ENCODE assay signal across 17 cellular contexts in genomic region chr22:26667140-26667539, GRCh38. TPM values are rescaled to one million over a fixed set of nuclear protein-coding genes. Genes with fewer than 3 reads are reported as not detected.
DNase-seq lines count a peak whose midpoint lies in the region; ATAC-seq lines count a peak whose summit lies in the region.
"Had no signal": no experiment of that assay in that cellular context is flagged by ENCODE, and none has a peak within 500 bp of the region (broad histone marks: within the 10 kb centered on the region; RNA-seq: fewer than 3 reads in every experiment).

No MANE protein-coding gene starts in this region.

- no peak overlapping the region; the same call in 1 of the 2 replicates for H3K9ac ChIP-seq in BLaER1

- no peak for DNase-seq in activated CD4-positive, alpha-beta T cell treated with anti-CD3 and anti-CD28 coated beads, Interleukin-2, amount 10 ng/mL, durations not matched to agents 24 days and 14 days
- no peak for DNase-seq in activated CD4-positive, alpha-beta T cell treated with anti-CD3 and anti-CD28 coated beads for 4 hours
- DNase-seq in activated T-helper 1 cell treated with anti-CD3 and anti-CD28 coated beads, Interleukin-12 subunit alpha, Interleukin-12 subunit beta, Interleukin-2, Interleukin-4 antibody, amounts not matched to agents 30 ng/mL and 10 ng/mL and 1 ng/mL, durations not matched to agents 14 hours and 24 hours and 36 hours (ENCODE audit: low spot score), result no peak
- no peak for DNase-seq in immature natural killer cell
- DNase-seq: 8988T, GOT3, HFFc6, NCI-H1436 treated with DMSO at 0.1 percent for 48 hours, NCI-H82, SIG-M5 had no signal

- peaks cover 44% of the 10 kb centered on the region for H3K36me3 Mint-ChIP-seq in activated CD4-positive, alpha-beta T cell treated with anti-CD3 and anti-CD28 coated beads, Interleukin-2, amount 10 ng/mL, durations not matched to agents 24 days and 14 days (ENCODE audit: low read depth)
- peaks cover 40% of the 10 kb centered on the region for H3K36me3 Mint-ChIP-seq in activated T-helper 1 cell treated with anti-CD3 and anti-CD28 coated beads, Interleukin-12 subunit alpha, Interleukin-12 subunit beta, Interleukin-2, Interleukin-4 antibody, amounts not matched to agents 30 ng/mL and 10 ng/mL and 1 ng/mL, durations not matched to agents 14 hours and 24 hours and 36 hours (ENCODE audit: low read depth)
- no peaks in the 10 kb centered on the region for H3K36me3 Mint-ChIP-seq in immature natural killer cell
- H3K36me3 Mint-ChIP-seq: CD14-positive monocyte had no signal

- H3K4me3 Mint-ChIP-seq in activated CD4-positive, alpha-beta T cell treated with anti-CD3 and anti-CD28 coated beads, Interleukin-2, amount 10 ng/mL, durations not matched to agents 24 days and 14 days, result no peak overlapping the region
- H3K4me3 Mint-ChIP-seq in activated T-helper 1 cell treated with anti-CD3 and anti-CD28 coated beads, Interleukin-12 subunit alpha, Interleukin-12 subunit beta, Interleukin-2, Interleukin-4 antibody, amounts not matched to agents 30 ng/mL and 10 ng/mL and 1 ng/mL, durations not matched to agents 14 hours and 24 hours and 36 hours, result no peak overlapping the region
- H3K4me3 Mint-ChIP-seq in immature natural killer cell, result no peak overlapping the region
- H3K4me3 Mint-ChIP-seq: CD14-positive monocyte, HFFc6 had no signal

- H3K27ac ChIP-seq in BLaER1, result no peak overlapping the region; the same call in 1 of the 2 replicates

- peaks cover 64% of the 10 kb centered on the region for H3K4me1 Mint-ChIP-seq in activated CD4-positive, alpha-beta T cell treated with anti-CD3 and anti-CD28 coated beads, Interleukin-2, amount 10 ng/mL, durations not matched to agents 24 days and 14 days
- peaks cover 79% of the 10 kb centered on the region for H3K4me1 Mint-ChIP-seq in activated T-helper 1 cell treated with anti-CD3 and anti-CD28 coated beads, Interleukin-12 subunit alpha, Interleukin-12 subunit beta, Interleukin-2, Interleukin-4 antibody, amounts not matched to agents 30 ng/mL and 10 ng/mL and 1 ng/mL, durations not matched to agents 14 hours and 24 hours and 36 hours (ENCODE audit: low read depth)
- H3K4me1 Mint-ChIP-seq in immature natural killer cell, result peaks cover 56 to 74% of the 10 kb centered on the region in 2 donors

- no peak overlapping the region for H3K4me3 ChIP-seq in BLaER1
- H3K4me3 ChIP-seq: K562 had no signal

- no peaks in the 10 kb centered on the region for H3K9me3 ChIP-seq in BLaER1

- no peaks in the 10 kb centered on the region for H4K20me1 ChIP-seq in BLaER1

- no peaks in the 10 kb centered on the region for H3K36me3 ChIP-seq in BLaER1

- peaks cover 90% of the 10 kb centered on the region for H3K4me1 ChIP-seq in BLaER1

- no peak for ATAC-seq in HG03196 (IDR thresholded peaks at IDR 0.05; ENCODE audit: unreplicated experiment)
- ATAC-seq in GM21825 (IDR thresholded peaks at IDR 0.05; ENCODE audit: unreplicated experiment), result no peak
- no peak for ATAC-seq in HG03108 (IDR thresholded peaks at IDR 0.05; ENCODE audit: unreplicated experiment)
- ATAC-seq: K562 had no signal

- H3K27ac Mint-ChIP-seq in activated CD4-positive, alpha-beta T cell treated with anti-CD3 and anti-CD28 coated beads, Interleukin-2, amount 10 ng/mL, durations not matched to agents 24 days and 14 days, result peak overlapping the region; percentile 18
- peak overlapping the region; percentile 16 for H3K27ac Mint-ChIP-seq in activated T-helper 1 cell treated with anti-CD3 and anti-CD28 coated beads, Interleukin-12 subunit alpha, Interleukin-12 subunit beta, Interleukin-2, Interleukin-4 antibody, amounts not matched to agents 30 ng/mL and 10 ng/mL and 1 ng/mL, durations not matched to agents 14 hours and 24 hours and 36 hours
- peak overlapping the region in 4 of 6 donors; percentile 55 to 99 (median 72) for H3K27ac Mint-ChIP-seq in immature natural killer cell
- H3K27ac Mint-ChIP-seq: HFFc6 had no signal

- H3K4me2 ChIP-seq in BLaER1, result peak overlapping the region; percentile 95

- intact Hi-C loops in activated CD4-positive, alpha-beta T cell treated with anti-CD3 and anti-CD28 coated beads, Interleukin-2, amount 10 ng/mL, durations not matched to agents 24 days and 14 days (cut with micrococcal nuclease), result no loop called here
- intact Hi-C loops in activated T-helper 1 cell treated with anti-CD3 and anti-CD28 coated beads, Interleukin-12 subunit alpha, Interleukin-12 subunit beta, Interleukin-2, Interleukin-4 antibody, amounts not matched to agents 30 ng/mL and 10 ng/mL and 1 ng/mL, durations not matched to agents 14 hours and 24 hours and 36 hours (cut with micrococcal nuclease), result loop anchor here (10.0 kb wide), 1 partner anchor 912 kb away; no protein-coding TSS in a partner anchor

- no peaks in the 10 kb centered on the region for H3K9me3 Mint-ChIP-seq in activated CD4-positive, alpha-beta T cell treated with anti-CD3 and anti-CD28 coated beads, Interleukin-2, amount 10 ng/mL, durations not matched to agents 24 days and 14 days
- no peaks in the 10 kb centered on the region for H3K9me3 Mint-ChIP-seq in activated T-helper 1 cell treated with anti-CD3 and anti-CD28 coated beads, Interleukin-12 subunit alpha, Interleukin-12 subunit beta, Interleukin-2, Interleukin-4 antibody, amounts not matched to agents 30 ng/mL and 10 ng/mL and 1 ng/mL, durations not matched to agents 14 hours and 24 hours and 36 hours
- H3K9me3 Mint-ChIP-seq in immature natural killer cell, result no peaks in the 10 kb centered on the region
- H3K9me3 Mint-ChIP-seq: CD14-positive monocyte, HFFc6 had no signal

- H3K27me3 Mint-ChIP-seq in activated CD4-positive, alpha-beta T cell treated with anti-CD3 and anti-CD28 coated beads, Interleukin-2, amount 10 ng/mL, durations not matched to agents 24 days and 14 days, result no peaks in the 10 kb centered on the region
- H3K27me3 Mint-ChIP-seq in activated T-helper 1 cell treated with anti-CD3 and anti-CD28 coated beads, Interleukin-12 subunit alpha, Interleukin-12 subunit beta, Interleukin-2, Interleukin-4 antibody, amounts not matched to agents 30 ng/mL and 10 ng/mL and 1 ng/mL, durations not matched to agents 14 hours and 24 hours and 36 hours (ENCODE audit: insufficient read depth), result no peaks in the 10 kb centered on the region
- peaks cover 3 to 15% (median 5%) of the 10 kb centered on the region in 3 donors for H3K27me3 Mint-ChIP-seq in immature natural killer cell (ENCODE audit: low read depth in 3 of 3)

- no peaks in the 10 kb centered on the region for H3K27me3 ChIP-seq in BLaER1

RNA-seq across cellular contexts. Expression of gene MIAT, which starts 9.8 kb away (rescaled TPM):
- total RNA-seq in activated CD4-positive, alpha-beta T cell treated with anti-CD3 and anti-CD28 coated beads, Interleukin-2, amount 10 ng/mL, durations not matched to agents 24 days and 14 days, result 38.4 and 42.3 TPM in 2 replicates
- 37.9 and 39.8 TPM in 2 replicates for total RNA-seq in activated T-helper 1 cell treated with anti-CD3 and anti-CD28 coated beads, Interleukin-12 subunit alpha, Interleukin-12 subunit beta, Interleukin-2, Interleukin-4 antibody, amounts not matched to agents 30 ng/mL and 10 ng/mL and 1 ng/mL, durations not matched to agents 14 hours and 24 hours and 36 hours
- polyA plus RNA-seq in immature natural killer cell, result 1 to 10 TPM in 1 of 3 donors, not detected in 2; 2.2 TPM

RNA-seq across cellular contexts. Expression of gene CRYBA4, which starts 45.4 kb away (rescaled TPM):
- not detected in 2 replicates for total RNA-seq in activated CD4-positive, alpha-beta T cell treated with anti-CD3 and anti-CD28 coated beads, Interleukin-2, amount 10 ng/mL, durations not matched to agents 24 days and 14 days
- total RNA-seq in activated T-helper 1 cell treated with anti-CD3 and anti-CD28 coated beads, Interleukin-12 subunit alpha, Interleukin-12 subunit beta, Interleukin-2, Interleukin-4 antibody, amounts not matched to agents 30 ng/mL and 10 ng/mL and 1 ng/mL, durations not matched to agents 14 hours and 24 hours and 36 hours, result not detected in 2 replicates
- under 1 TPM in 2 of 3 donors, not detected in 1; 0.46 to 0.95 TPM for polyA plus RNA-seq in immature natural killer cell
- total RNA-seq: HFFc6, NCI-H460 had no signal
- polyA plus RNA-seq: CD14-positive monocyte had no signal

RNA-seq across cellular contexts. Expression of gene CRYBB1, which starts 49.3 kb away (rescaled TPM):
- not detected in 2 replicates for total RNA-seq in activated CD4-positive, alpha-beta T cell treated with anti-CD3 and anti-CD28 coated beads, Interleukin-2, amount 10 ng/mL, durations not matched to agents 24 days and 14 days
- not detected in 2 replicates for total RNA-seq in activated T-helper 1 cell treated with anti-CD3 and anti-CD28 coated beads, Interleukin-12 subunit alpha, Interleukin-12 subunit beta, Interleukin-2, Interleukin-4 antibody, amounts not matched to agents 30 ng/mL and 10 ng/mL and 1 ng/mL, durations not matched to agents 14 hours and 24 hours and 36 hours
- not detected for polyA plus RNA-seq in immature natural killer cell
- total RNA-seq: HFFc6, NCI-H460 had no signal

Comparison
In these comparisons a context has a peak if more than half of its experiments do, and no peak if none do; other contexts are left out.
1. H3K27ac Mint-ChIP-seq: peak in every context shown above with its lines; median percentile 72 in immature natural killer cell; 18 in activated CD4-positive, alpha-beta T cell treated with anti-CD3 and anti-CD28 coated beads, Interleukin-2, amount 10 ng/mL, durations not matched to agents 24 days and 14 days; 16 in activated T-helper 1 cell treated with anti-CD3 and anti-CD28 coated beads, Interleukin-12 subunit alpha, Interleukin-12 subunit beta, Interleukin-2, Interleukin-4 antibody, amounts not matched to agents 30 ng/mL and 10 ng/mL and 1 ng/mL, durations not matched to agents 14 hours and 24 hours and 36 hours.